ENCODE assay signal across 1 cellular context in genomic region chr2:225104971-225105370, GRCh38.
TF ChIP-seq lines count a peak whose summit lies in the region.

No MANE protein-coding gene starts in this region.

TF ChIP-seq in IMR-90, 13 proteins besides CTCF, POLR2A, EP300 and RAD21 (continued from another document):
- peak; percentile 20; the same call in 1 of the 2 replicates for TF ChIP-seq BHLHE40 (IDR thresholded peaks at IDR 0.05; ENCODE audit: low read depth, low read length)
TF ChIP-seq in IMR-90: peak in this region for 1.
